ENCODE assay signal across 21 cellular contexts in genomic region chr11:624705-625635, GRCh38. TPM values are rescaled to one million over a fixed set of nuclear protein-coding genes. Genes with fewer than 3 reads are reported as not detected.
A peak's percentile ranks its signal among the peaks of the same experiment; 100 is the strongest.
DNase-seq lines count a peak whose midpoint lies in the region; ATAC-seq and TF ChIP-seq lines count a peak whose summit lies in the region.
"Had no signal": no experiment of that assay in that cellular context is flagged by ENCODE, and none has a peak within 500 bp of the region (broad histone marks: within the 10 kb centered on the region; RNA-seq: fewer than 3 reads in every experiment).

Gene CDHR5 (minus strand): TSS chr11:624955. CDS start chr11:624902, 53 bp downstream.

- peaks cover 11% of the 10 kb centered on the region for H3K9me3 Mint-ChIP-seq in Caco-2 (ENCODE audit: unreplicated experiment)
- no peaks in the 10 kb centered on the region for H3K9me3 Mint-ChIP-seq in nephron

- H3K27me3 Mint-ChIP-seq in Caco-2 (ENCODE audit: insufficient read depth, unreplicated experiment) = no peaks in the 10 kb centered on the region
- peaks cover 38% of the 10 kb centered on the region for H3K27me3 Mint-ChIP-seq in nephron (ENCODE audit: low read depth)

- TF ChIP-seq CTCF in Caco-2 (IDR thresholded peaks at IDR 0.05; ENCODE audit: insufficient read depth in 1 of 2, low read depth in 1 of 2, low read length in 1 of 2, severe bottlenecking in 1 of 2, unreplicated experiment in 1 of 2) (no peak), nephron (IDR thresholded peaks at IDR 0.05; ENCODE audit: unreplicated experiment in 3 of 3) (no peak)

- DNase-seq in Caco-2 (peak; percentile 75 to 89), NK-92 (lab: John Stamatoyannopoulos, UW; ENCODE audit: unreplicated experiment) (no peak)
- DNase-seq: activated CD4-positive, alpha-beta T cell treated with anti-CD3 and anti-CD28 coated beads for 36 hours; activated effector memory CD4-positive, alpha-beta T cell treated with anti-CD3 and anti-CD28 coated beads, Interleukin-2, amount 50 U/mL, for 16 hours; COR-L47; head of caudate nucleus; Karpas-422; NCI-H1105 treated with DMSO at 0.1 percent for 48 hours; NCI-H2171 treated with DMSO at 0.1 percent for 48 hours; stimulated activated CD4-positive, alpha-beta T cell treated with anti-CD3 and anti-CD28 coated beads, Interleukin-2, amount 100 ng/mL, for 24 hours; T1000 had no signal

- H3K36me3 ChIP-seq in Caco-2 (ENCODE audit: control insufficient read depth, insufficient read depth, low read length) = no peaks in the 10 kb centered on the region
- H3K36me3 ChIP-seq: HAP-1 had no signal

- POLR2A ChIA-PET in Caco-2 (lab: Charles Lee) = no interaction called here

- H3K4me3 Mint-ChIP-seq in Caco-2 (ENCODE audit: unreplicated experiment) (peak within 1 kb of the TSS; percentile 69), nephron (peak within 1 kb of the TSS; percentile 21 to 71 (median 32))
- H3K4me3 Mint-ChIP-seq: activated CD4-positive, alpha-beta T cell treated with anti-CD3 and anti-CD28 coated beads for 36 hours; memory B cell had no signal

- H3K9me3 ChIP-seq in Caco-2 = no peaks in the 10 kb centered on the region
- H3K9me3 ChIP-seq: HAP-1, stomach had no signal

- H3K4me3 ChIP-seq in Caco-2 (ENCODE audit: low read depth, low read length) = peak within 1 kb of the TSS; percentile 54
- H3K4me3 ChIP-seq: HAP-1 had no signal

- ATAC-seq in esophagus mucosa = peak; percentile 22
- no peak for ATAC-seq in GM19035 (IDR thresholded peaks at IDR 0.05; ENCODE audit: unreplicated experiment)
- ATAC-seq in HG02840 (IDR thresholded peaks at IDR 0.05; ENCODE audit: low FRiP score, unreplicated experiment) = no peak
- ATAC-seq: activated CD4-positive, alpha-beta T cell treated with anti-CD3 and anti-CD28 coated beads for 36 hours had no signal

- no peaks in the 10 kb centered on the region for H3K27me3 ChIP-seq in Caco-2 (replicated peaks; ENCODE audit: control insufficient read depth, insufficient read depth, low read length)

- intact Hi-C loops in Caco-2 (cut with micrococcal nuclease; ENCODE audit: unreplicated experiment) = loop anchor here (1.0 kb wide), 1 partner anchor 10 kb away; the partner anchor contains the start of gene IRF7

- CTCF ChIA-PET in Caco-2 (lab: Charles Lee) = no interaction called here

- TF ChIP-seq RAD21 in Ishikawa (IDR thresholded peaks at IDR 0.05; ENCODE audit: low read depth) = no peak

- H3K27ac Mint-ChIP-seq in Caco-2 (ENCODE audit: unreplicated experiment) = peak within 1 kb of the TSS; percentile 50
- peak within 1 kb of the TSS in 1 of 3 experiments; percentile 45 for H3K27ac Mint-ChIP-seq in nephron
- H3K27ac Mint-ChIP-seq: activated CD4-positive, alpha-beta T cell treated with anti-CD3 and anti-CD28 coated beads for 36 hours; memory B cell had no signal

- no TSS peak for BruUV-seq in Caco-2 (replicated peaks; lab: Mats Ljungman, UMichigan)

- H3K36me3 Mint-ChIP-seq in Caco-2 (ENCODE audit: insufficient read depth, unreplicated experiment) (peaks cover 54% of the 10 kb centered on the region), nephron (ENCODE audit: low read depth) (peaks cover 5% of the 10 kb centered on the region)

- TF ChIP-seq EP300 in Ishikawa (IDR thresholded peaks at IDR 0.05; ENCODE audit: borderline replicate concordance) = no peak

- H3K4me1 ChIP-seq in Caco-2 = peaks cover 25% of the 10 kb centered on the region
- H3K4me1 ChIP-seq: HAP-1 had no signal

- peaks cover 20% of the 10 kb centered on the region for H3K4me1 Mint-ChIP-seq in Caco-2 (ENCODE audit: low read depth, unreplicated experiment)
- H3K4me1 Mint-ChIP-seq in nephron = peaks cover 23% of the 10 kb centered on the region

TF ChIP-seq in Ishikawa, 13 proteins besides CTCF, POLR2A, EP300 and RAD21:
- TF ChIP-seq TCF12 (IDR thresholded peaks at IDR 0.05; ENCODE audit: low read depth) = no peak
- no peak for TF ChIP-seq FOXM1 (IDR thresholded peaks at IDR 0.05; ENCODE audit: borderline replicate concordance, low read depth)
- TF ChIP-seq TAF1 (IDR thresholded peaks at IDR 0.05; ENCODE audit: low read depth) = no peak
- TF ChIP-seq ZBTB7A (IDR thresholded peaks at IDR 0.05; ENCODE audit: low read depth) = 0 out of 2 replicates have a peak, but pooled peaks have one; percentile 20

RNA-seq across cellular contexts. Expression of gene CDHR5, which starts in this region (rescaled TPM):
- 30.2 and 42.0 TPM in 2 replicates for total RNA-seq in Caco-2 (2022)
- total RNA-seq in esophagus mucosa = not detected
- total RNA-seq: activated CD4-positive, alpha-beta T cell treated with anti-CD3 and anti-CD28 coated beads for 36 hours; sciatic nerve; ureter had no signal

Comparison
In these comparisons a context has a peak if more than half of its experiments do, and no peak if none do; other contexts are left out.
1. RNA of gene CDHR5 (total RNA-seq): 30.2 to 42.0 TPM in Caco-2; not detected in esophagus mucosa (single experiment); every median in the first group is over 10 times any median in the second.
2. Peak in ATAC-seq in esophagus mucosa; RNA of the gene not detected or under 1 TPM.